ENCODE assay signal across 8 cellular contexts in the genomic region with DNA sequence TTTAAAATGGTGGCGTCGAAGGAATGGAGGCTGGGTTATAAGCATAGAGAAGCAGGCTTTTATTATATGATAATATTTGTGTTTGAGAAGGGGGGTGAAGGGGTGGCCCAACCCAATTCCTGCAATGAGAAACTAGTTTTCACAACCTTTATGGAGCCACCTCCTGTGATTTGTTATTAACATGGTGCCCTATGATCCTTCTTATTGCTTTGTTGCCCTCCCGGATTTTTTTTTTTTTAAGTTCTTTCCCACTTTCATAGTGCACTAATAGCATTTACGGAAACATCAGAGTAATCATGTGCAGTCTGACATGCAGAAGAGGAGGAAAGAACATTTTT. TPM values are rescaled to one million over a fixed set of nuclear protein-coding genes. Genes with fewer than 3 reads are reported as not detected.
A peak's percentile ranks its signal among the peaks of the same experiment; 100 is the strongest.
DNase-seq lines count a peak whose midpoint lies in the region; TF ChIP-seq lines count a peak whose summit lies in the region.

No MANE protein-coding gene starts in this region.

- TF ChIP-seq CTCF in kidney epithelial cell (IDR thresholded peaks at IDR 0.05; ENCODE audit: insufficient read depth, low read length, poor library complexity, severe bottlenecking) (no peak), testis (IDR thresholded peaks at IDR 0.05) (no peak)

- H3K9me3 ChIP-seq in adipocyte (ENCODE audit: control insufficient read depth, low read length) (no peaks in the 10 kb centered on the region), testis (no peaks in the 10 kb centered on the region)

- 2% methylated on average over 4 of the region's 4 CpGs for WGBS in testis, 2 donors

- H3K9ac ChIP-seq in adipocyte (ENCODE audit: low read length) = peak overlapping the region; percentile 83

- H3K27ac ChIP-seq in testis = peak overlapping the region; percentile 55 to 83

- no peak for TF ChIP-seq POLR2A in testis (IDR thresholded peaks at IDR 0.05)

- H3K4me1 ChIP-seq in adipocyte (ENCODE audit: control insufficient read depth, insufficient read depth, low read length) (peaks cover 11% of the 10 kb centered on the region), testis (no peaks in the 10 kb centered on the region)

- intact Hi-C loops in testis (cut with DNase I; ENCODE audit: low total_unique reads) = no loop called here

- no peaks in the 10 kb centered on the region for H3K36me3 ChIP-seq in adipocyte (ENCODE audit: control insufficient read depth, insufficient read depth, low read length, severe bottlenecking)
- no peaks in the 10 kb centered on the region for H3K36me3 ChIP-seq in kidney epithelial cell (ENCODE audit: control insufficient read depth, insufficient read depth, low read length)
- H3K36me3 ChIP-seq in testis (ENCODE audit: low read depth, missing control alignments) = no peaks in the 10 kb centered on the region

- DNase-seq in SIG-M5 treated with dmso at 0.1 percent for 504 hours (lab: John Stamatoyannopoulos, UW; ENCODE audit: unreplicated experiment) (peak; percentile 32), SIG-M5 (lab: John Stamatoyannopoulos, UW) (no peak), adipocyte (ENCODE audit: low read depth) (no peak), kidney epithelial cell (ENCODE audit: low read depth) (no peak), testis (no peak), mucosa of gallbladder (ENCODE audit: low spot score) (no peak), dedifferentiated amniotic fluid mesenchymal stem cell (ENCODE audit: extremely low spot score) (no peak), NK-92 (lab: John Stamatoyannopoulos, UW; ENCODE audit: unreplicated experiment) (no peak)

- peaks cover 9% of the 10 kb centered on the region for H3K27me3 ChIP-seq in adipocyte (replicated peaks; ENCODE audit: control insufficient read depth, insufficient read depth, low read length)
- H3K27me3 ChIP-seq in kidney epithelial cell (ENCODE audit: control insufficient read depth, insufficient read depth, low read length) = no peaks in the 10 kb centered on the region
- H3K27me3 ChIP-seq in testis = no peaks in the 10 kb centered on the region

- peak overlapping the region; percentile 95 for H3K4me3 ChIP-seq in adipocyte (ENCODE audit: low read length)
- peak overlapping the region; percentile 73 for H3K4me3 ChIP-seq in kidney epithelial cell (ENCODE audit: low read depth, low read length)
- peak overlapping the region; percentile 65 to 72 for H3K4me3 ChIP-seq in testis

RNA-seq across cellular contexts. Expression of a gene that starts 0.3 kb away (rescaled TPM):
- total RNA-seq in kidney epithelial cell = 10.9 and 12.5 TPM in 2 replicates
- 1 to 10 TPM; 4.3 to 6.3 TPM for total RNA-seq in testis
- 6.6 TPM for polyA plus RNA-seq in testis (ENCODE audit: insufficient read depth, low read depth, low replicate concordance)
- total RNA-seq in mucosa of gallbladder = 65.8 TPM
